8 cellular contexts compared by ENCODE assay signal in the genomic region with DNA sequence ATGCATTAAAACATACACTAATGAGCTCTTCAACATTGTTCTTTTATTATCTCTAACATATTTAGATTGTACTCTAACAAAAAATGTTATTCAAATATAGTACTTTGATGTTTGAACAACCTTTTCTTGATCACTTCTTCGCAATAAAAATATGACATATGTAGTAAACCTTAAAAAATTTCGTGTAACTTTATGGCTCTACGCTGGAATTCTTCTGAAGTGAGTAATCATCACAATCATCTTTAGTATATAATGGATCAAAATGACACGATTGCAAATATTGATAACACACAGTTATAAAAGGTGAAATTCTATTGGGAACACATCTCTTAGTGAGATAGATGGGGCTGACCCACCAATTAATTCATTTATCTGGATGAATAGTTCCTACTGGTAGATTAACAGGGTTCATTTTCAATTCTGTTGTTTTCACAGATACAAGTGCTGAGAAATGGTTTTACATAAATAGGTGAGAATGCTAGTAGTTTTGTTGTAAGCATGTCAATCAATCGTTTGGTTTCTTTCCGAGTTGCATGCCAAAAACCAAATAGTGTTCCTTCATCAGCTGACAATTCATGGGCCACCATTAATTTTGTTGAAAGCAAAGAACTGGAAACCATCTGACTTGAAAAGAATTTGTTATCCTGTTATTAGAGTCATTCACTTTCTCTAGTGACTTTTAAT. TPM values are rescaled to one million over a fixed set of nuclear protein-coding genes. Genes with fewer than 3 reads are reported as not detected.
DNase-seq lines count a peak whose midpoint lies in the region; ATAC-seq and TF ChIP-seq lines count a peak whose summit lies in the region.

No MANE protein-coding gene starts in this region.

- peaks cover 0 to 51% (median 25%) of the 10 kb centered on the region in 4 donors for H3K4me1 ChIP-seq in tibial nerve

- TF ChIP-seq CTCF in tibial nerve (IDR thresholded peaks at IDR 0.05): no peak

- no peaks in the 10 kb centered on the region for H3K27me3 ChIP-seq in tibial nerve

- no peaks in the 10 kb centered on the region for H3K9me3 ChIP-seq in tibial nerve

- no peaks in the 10 kb centered on the region for H3K9me3 Mint-ChIP-seq in activated naive CD4-positive, alpha-beta T cell treated with anti-CD3 and anti-CD28 coated beads, Interleukin-2, amount 50 U/mL, for 24 hours
- H3K9me3 Mint-ChIP-seq in activated naive CD8-positive, alpha-beta T cell treated with anti-CD3 and anti-CD28 coated beads, Interleukin-2, amount 50 U/mL, for 24 hours: no peaks in the 10 kb centered on the region

- no peaks in the 10 kb centered on the region for H3K27me3 Mint-ChIP-seq in activated naive CD4-positive, alpha-beta T cell treated with anti-CD3 and anti-CD28 coated beads, Interleukin-2, amount 50 U/mL, for 24 hours
- no peaks in the 10 kb centered on the region for H3K27me3 Mint-ChIP-seq in activated naive CD8-positive, alpha-beta T cell treated with anti-CD3 and anti-CD28 coated beads, Interleukin-2, amount 50 U/mL, for 24 hours

- H3K4me3 Mint-ChIP-seq in activated naive CD4-positive, alpha-beta T cell treated with anti-CD3 and anti-CD28 coated beads, Interleukin-2, amount 50 U/mL, for 24 hours: peak overlapping the region; percentile 99
- peak overlapping the region; percentile 92 for H3K4me3 Mint-ChIP-seq in activated naive CD8-positive, alpha-beta T cell treated with anti-CD3 and anti-CD28 coated beads, Interleukin-2, amount 50 U/mL, for 24 hours

- H3K4me1 Mint-ChIP-seq in activated naive CD4-positive, alpha-beta T cell treated with anti-CD3 and anti-CD28 coated beads, Interleukin-2, amount 50 U/mL, for 24 hours: peaks cover 35% of the 10 kb centered on the region
- peaks cover 49% of the 10 kb centered on the region for H3K4me1 Mint-ChIP-seq in activated naive CD8-positive, alpha-beta T cell treated with anti-CD3 and anti-CD28 coated beads, Interleukin-2, amount 50 U/mL, for 24 hours

- DNase-seq in activated naive CD4-positive, alpha-beta T cell treated with Interleukin-2 at 50 U/mL for 16 hours: no peak
- no peak for DNase-seq in activated naive CD8-positive, alpha-beta T cell treated with anti-CD3 and anti-CD28 coated beads, Interleukin-2, amount 50 U/mL, for 24 hours
- DNase-seq in left kidney (ENCODE audit: low read depth, low spot score) (peak; percentile 8), tibial nerve (ENCODE audit: low spot score in 2 of 2) (no peak), SK-N-DZ (ENCODE audit: low spot score) (no peak), superior temporal gyrus (ENCODE audit: extremely low spot score) (no peak)

- H3K36me3 ChIP-seq in tibial nerve: peaks cover 0 to 19% (median under 1%) of the 10 kb centered on the region in 3 donors

- TF ChIP-seq POLR2A in tibial nerve (IDR thresholded peaks at IDR 0.05): no peak

- H3K36me3 Mint-ChIP-seq in activated naive CD4-positive, alpha-beta T cell treated with anti-CD3 and anti-CD28 coated beads, Interleukin-2, amount 50 U/mL, for 24 hours: peaks cover 12% of the 10 kb centered on the region
- peaks cover 20% of the 10 kb centered on the region for H3K36me3 Mint-ChIP-seq in activated naive CD8-positive, alpha-beta T cell treated with anti-CD3 and anti-CD28 coated beads, Interleukin-2, amount 50 U/mL, for 24 hours (ENCODE audit: low read depth)

- no peak for TF ChIP-seq EP300 in tibial nerve (IDR thresholded peaks at IDR 0.05)

- WGBS in tibial nerve, 2 donors: 67 to 69% methylated on average over 6 of the region's 6 CpGs

- no peak for ATAC-seq in activated naive CD8-positive, alpha-beta T cell treated with anti-CD3 and anti-CD28 coated beads, Interleukin-2, amount 50 U/mL, for 24 hours
- no peak for ATAC-seq in GM18907 (IDR thresholded peaks at IDR 0.05; ENCODE audit: unreplicated experiment)

- peak overlapping the region; percentile 100 for H3K27ac Mint-ChIP-seq in activated naive CD4-positive, alpha-beta T cell treated with anti-CD3 and anti-CD28 coated beads, Interleukin-2, amount 50 U/mL, for 24 hours
- peak overlapping the region; percentile 96 for H3K27ac Mint-ChIP-seq in activated naive CD8-positive, alpha-beta T cell treated with anti-CD3 and anti-CD28 coated beads, Interleukin-2, amount 50 U/mL, for 24 hours

- peak overlapping the region; percentile 51 to 89 (median 65) for H3K4me3 ChIP-seq in tibial nerve

- peak overlapping the region in 2 of 4 donors; percentile 93 to 98 for H3K27ac ChIP-seq in tibial nerve

RNA-seq across cellular contexts. Expression of a gene that starts 1.5 kb away (rescaled TPM):
- 10 to 100 TPM; 27.0 to 51.1 (median 32.1) TPM for total RNA-seq in tibial nerve
- 30.1 and 35.3 TPM in 2 replicates for polyA plus RNA-seq in SK-N-DZ (2014; cell fraction: cytosol; rRNA removed)
- 16.2 and 18.2 TPM in 2 replicates for polyA plus RNA-seq in SK-N-DZ (2014; cell fraction: nucleus; rRNA removed)

RNA-seq across cellular contexts. Expression of a gene that starts 8.8 kb away (rescaled TPM):
- total RNA-seq in tibial nerve: not detected
- not detected in 2 replicates for polyA plus RNA-seq in SK-N-DZ (2014; cell fraction: cytosol; rRNA removed)
- not detected in 2 replicates for polyA plus RNA-seq in SK-N-DZ (2014; cell fraction: nucleus; rRNA removed)
